Comparison of ENCODE assay signal across 15 cellular contexts in the genomic region with DNA sequence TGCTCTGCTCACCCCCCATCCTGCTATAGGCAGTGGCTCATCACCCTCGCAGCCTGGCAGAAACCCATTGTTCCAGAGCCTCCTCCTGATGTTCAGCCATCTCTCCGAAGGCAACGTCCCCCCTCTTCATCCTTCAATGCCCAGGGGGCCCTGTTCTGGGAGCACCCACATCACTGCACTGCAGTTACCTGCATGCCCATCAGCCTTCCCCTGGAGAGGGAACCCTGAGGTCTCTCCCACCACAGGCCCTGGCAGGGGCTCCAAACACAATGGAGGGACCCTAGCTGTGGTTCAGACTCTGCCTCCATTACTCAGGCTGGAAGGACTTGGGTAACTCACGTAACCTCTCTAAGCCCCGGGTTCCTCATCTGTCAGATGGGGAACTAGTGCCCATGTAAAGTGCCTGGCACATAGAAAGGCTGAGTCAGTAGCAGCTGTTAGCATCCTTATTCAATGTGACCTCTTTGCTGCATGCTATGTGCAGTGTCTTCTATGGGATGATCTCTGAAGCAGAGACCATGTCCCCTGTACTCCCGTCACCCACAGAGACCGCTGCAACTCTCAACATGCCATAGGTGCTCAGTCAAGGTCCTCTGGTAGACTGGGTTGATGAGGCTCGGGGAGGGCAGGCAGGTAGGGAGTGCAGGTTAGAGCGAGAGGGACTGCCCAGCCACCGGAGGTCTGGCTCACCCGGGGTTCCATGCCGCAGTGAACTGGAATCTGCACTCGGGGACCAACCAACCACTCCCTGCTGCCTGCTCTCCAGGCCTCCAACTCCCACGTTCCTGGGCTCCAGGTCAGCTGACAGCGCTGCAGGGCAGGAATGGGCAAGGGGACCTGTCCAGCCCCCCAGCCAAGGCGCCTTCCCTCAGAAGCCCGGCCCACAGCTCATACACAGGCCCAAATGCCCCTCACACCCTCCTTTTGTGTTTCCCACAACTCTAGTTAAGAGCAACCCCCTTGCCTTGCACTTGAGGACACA.
DNase-seq lines count a peak whose midpoint lies in the region; ATAC-seq and TF ChIP-seq lines count a peak whose summit lies in the region.
"Had no signal": no experiment of that assay in that cellular context is flagged by ENCODE, and none has a peak within 500 bp of the region (broad histone marks: within the 10 kb centered on the region; RNA-seq: fewer than 3 reads in every experiment).

No MANE protein-coding gene starts in this region.

- WGBS in neuronal stem cell (ENCODE audit: extremely low coverage in 2 of 2, insufficient read length in 2 of 2, insufficient replicate concordance in 1 of 2), 2 donors, result no CpG with 5 or more reads among the region's 17 CpGs

- H4K91ac ChIP-seq in neuronal stem cell (ENCODE audit: low read depth, low read length, poor library complexity), result no peak overlapping the region

- H3K4me2 ChIP-seq in neuronal stem cell (ENCODE audit: insufficient read depth, low read length, poor library complexity, severe bottlenecking), result no peak overlapping the region

- intact Hi-C loops in Right ventricle myocardium superior (cut with DNase I) (no loop called here), breast epithelium (cut with DNase I; ENCODE audit: low total_unique reads) (no loop called here)

- H3K27ac ChIP-seq in cardiac muscle cell (peak overlapping the region; percentile 28), neuronal stem cell (replicated peaks; ENCODE audit: low read length) (no peak overlapping the region), breast epithelium (no peak overlapping the region)

- no peaks in the 10 kb centered on the region for H3K9me3 ChIP-seq in cardiac muscle cell (ENCODE audit: low read depth)
- peaks cover 0 to 2% of the 10 kb centered on the region in 2 donors for H3K9me3 ChIP-seq in neuronal stem cell (replicated peaks in 1 of 2; ENCODE audit: control insufficient read depth in 2 of 2, insufficient read depth in 1 of 2, low read depth in 1 of 2, low read length in 2 of 2)
- H3K9me3 ChIP-seq in breast epithelium, result no peaks in the 10 kb centered on the region
- H3K9me3 ChIP-seq: HAP-1 had no signal

- H4K8ac ChIP-seq in neuronal stem cell (ENCODE audit: low read depth, low read length), result no peak overlapping the region

- peaks cover 23% of the 10 kb centered on the region for H3K4me1 ChIP-seq in cardiac muscle cell (ENCODE audit: low read depth)
- H3K4me1 ChIP-seq in neuronal stem cell (ENCODE audit: control insufficient read depth in 2 of 2, insufficient read depth in 1 of 2, low read depth in 1 of 2, low read length in 2 of 2), result peaks cover 7 to 18% of the 10 kb centered on the region in 2 donors
- no peaks in the 10 kb centered on the region for H3K4me1 ChIP-seq in breast epithelium
- H3K4me1 ChIP-seq: HAP-1 had no signal

- H2AK5ac ChIP-seq in neuronal stem cell (ENCODE audit: low read depth, low read length), result no peak overlapping the region

- H3K79me1 ChIP-seq in neuronal stem cell (ENCODE audit: low read depth, low read length), result peaks cover 6% of the 10 kb centered on the region

- H3K14ac ChIP-seq in neuronal stem cell (ENCODE audit: low read length), result no peak overlapping the region

- peak overlapping the region; percentile 39 for H3K18ac ChIP-seq in neuronal stem cell (ENCODE audit: low read length)

- H2BK120ac ChIP-seq in neuronal stem cell (ENCODE audit: low read depth, low read length), result no peak overlapping the region

- no peak for TF ChIP-seq POLR2A in breast epithelium (IDR thresholded peaks at IDR 0.05)

- H3K9ac ChIP-seq in neuronal stem cell (ENCODE audit: low read depth, low read length, poor library complexity), result no peak overlapping the region
- H3K9ac ChIP-seq: BLaER1 had no signal

- H2AFZ ChIP-seq in neuronal stem cell (ENCODE audit: low read length), result no peak overlapping the region

- DNase-seq in cardiac muscle cell (ENCODE audit: low read depth in 1 of 2, low spot score in 1 of 2), result no peak
- DNase-seq in Right ventricle myocardium superior, result no peak
- DNase-seq in islet precursor cell, result peak; percentile 24
- no peak for DNase-seq in neuronal stem cell (ENCODE audit: low spot score)
- DNase-seq in ureter (ENCODE audit: low spot score), result peak; percentile 40
- DNase-seq in breast epithelium (ENCODE audit: low spot score in 2 of 2), result no peak
- no peak for DNase-seq in RPMI8226
- DNase-seq: CD8-positive, alpha-beta T cell; DMS79; NCI-H187 treated with DMSO at 0.1 percent for 48 hours; NCI-H526 treated with DMSO at 0.1 percent for 48 hours; SHP77 treated with DMSO at 0.1 percent for 48 hours had no signal

- no peak overlapping the region for H2BK15ac ChIP-seq in neuronal stem cell (ENCODE audit: low read length)

- no peak overlapping the region for H3K4ac ChIP-seq in neuronal stem cell (ENCODE audit: low read length)

- no peak overlapping the region for H3K23ac ChIP-seq in neuronal stem cell (ENCODE audit: low read depth, low read length, poor library complexity)

- no peak for ATAC-seq in Right ventricle myocardium superior (ENCODE audit: poor library complexity)
- ATAC-seq in HG03139 (IDR thresholded peaks at IDR 0.05; ENCODE audit: unreplicated experiment), result no peak
- ATAC-seq: CD8-positive, alpha-beta T cell had no signal

- no peaks in the 10 kb centered on the region for H3K36me3 ChIP-seq in cardiac muscle cell
- H3K36me3 ChIP-seq in neuronal stem cell (replicated peaks in 1 of 2; ENCODE audit: control insufficient read depth in 2 of 2, insufficient read depth in 2 of 2, low read length in 2 of 2), result peaks cover 11 to 56% of the 10 kb centered on the region in 2 donors
- H3K36me3 ChIP-seq in breast epithelium, result no peaks in the 10 kb centered on the region
- H3K36me3 ChIP-seq: HAP-1 had no signal

- peak overlapping the region; percentile 3 for H2BK5ac ChIP-seq in neuronal stem cell (ENCODE audit: low read length)

- H3K4me3 ChIP-seq in cardiac muscle cell, result no peak overlapping the region
- no peak overlapping the region for H3K4me3 ChIP-seq in neuronal stem cell (ENCODE audit: low read length in 2 of 2)
- H3K4me3 ChIP-seq in breast epithelium, result no peak overlapping the region
- H3K4me3 ChIP-seq: BLaER1, HAP-1 had no signal

- no peaks in the 10 kb centered on the region for H3K27me3 ChIP-seq in cardiac muscle cell
- H3K27me3 ChIP-seq in neuronal stem cell (ENCODE audit: control insufficient read depth in 3 of 3, insufficient read depth in 3 of 3, low read depth in 1 of 3, low read length in 3 of 3), result no peaks in the 10 kb centered on the region
- no peaks in the 10 kb centered on the region for H3K27me3 ChIP-seq in breast epithelium
- H3K27me3 ChIP-seq: BLaER1 had no signal

- TF ChIP-seq CTCF in cardiac muscle cell (IDR thresholded peaks at IDR 0.05; ENCODE audit: low read depth, low read length) (no peak), breast epithelium (IDR thresholded peaks at IDR 0.05) (no peak)

- H2BK12ac ChIP-seq in neuronal stem cell (ENCODE audit: low read length), result no peak overlapping the region

Comparison
In these comparisons a context has a peak if more than half of its experiments do, and no peak if none do; other contexts are left out.
1. DNase-seq: peak in islet precursor cell (single experiment) and ureter (single experiment); none in cardiac muscle cell (0 of 2), Right ventricle myocardium superior (single experiment), neuronal stem cell (single experiment), breast epithelium (0 of 2) and RPMI8226 (single experiment).